10 cellular contexts compared by ENCODE assay signal in the genomic region with DNA sequence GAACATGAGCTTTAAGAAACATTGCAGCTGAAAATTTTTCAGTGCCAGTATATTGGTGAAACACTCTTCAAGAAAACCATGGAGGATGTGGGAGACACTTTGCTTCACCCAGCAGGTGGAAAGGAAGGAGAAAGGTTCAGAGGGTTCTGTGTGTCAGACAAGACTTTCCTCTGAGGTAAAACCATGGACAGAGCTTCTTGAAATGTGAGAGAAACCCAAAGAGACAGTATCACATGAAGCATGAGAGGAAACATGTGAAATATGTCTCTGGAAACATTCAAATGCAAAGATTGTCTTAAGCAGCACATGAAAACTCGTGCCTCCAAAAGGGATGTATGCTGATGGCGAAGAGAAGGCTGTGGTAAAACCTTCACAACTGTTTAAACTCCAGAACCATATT.
"Had no signal": no experiment of that assay in that cellular context is flagged by ENCODE, and none has a peak within 500 bp of the region (broad histone marks: within the 10 kb centered on the region; RNA-seq: fewer than 3 reads in every experiment).

No MANE protein-coding gene starts in this region.

- H3K9me3 Mint-ChIP-seq: IgD-negative memory B cell had no signal

- H3K36me3 Mint-ChIP-seq: IgD-negative memory B cell had no signal

- H3K4me3 ChIP-seq: GM23248, HAP-1, K562 had no signal

- H3K27ac ChIP-seq: GM23248, HL-60 had no signal

- H2AFZ ChIP-seq: GM23248 had no signal

- H3K9me3 ChIP-seq: HAP-1 had no signal

- H3K9ac ChIP-seq: GM23248 had no signal

- ATAC-seq: HCT116, HepG2, K562 had no signal

- H3K36me3 ChIP-seq: HAP-1 had no signal

- H3K4me3 Mint-ChIP-seq: IgD-negative memory B cell had no signal

- DNase-seq: GM23248, GOT3, H7, KG1 had no signal

- H3K4me1 ChIP-seq: HAP-1 had no signal

- H3K27me3 Mint-ChIP-seq: IgD-negative memory B cell had no signal

- H3K4me1 Mint-ChIP-seq: IgD-negative memory B cell had no signal
